Comparison of ENCODE assay signal across 8 cellular contexts in the genomic region with DNA sequence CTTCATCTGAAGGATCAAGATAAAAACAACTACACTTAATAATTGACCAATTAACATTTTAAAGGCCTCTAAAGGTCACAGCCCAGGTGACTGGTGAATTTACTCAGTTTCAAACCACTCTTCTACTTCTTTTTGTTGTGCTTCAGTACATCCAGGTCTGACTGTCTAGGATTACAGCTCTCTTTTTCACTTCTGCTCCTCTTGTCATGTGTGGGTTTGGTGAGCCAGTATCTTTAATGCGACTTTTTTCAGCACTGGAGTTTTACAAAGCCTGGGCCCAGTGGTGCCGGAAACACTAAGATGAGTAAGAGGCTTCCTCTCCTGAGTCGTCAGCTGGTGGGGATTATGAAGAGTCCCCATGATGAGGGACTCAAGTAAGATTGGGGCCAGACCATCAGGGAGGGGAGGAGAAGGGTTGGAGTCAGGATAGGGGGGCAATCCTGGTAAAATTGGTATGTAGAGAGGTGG. TPM values are rescaled to one million over a fixed set of nuclear protein-coding genes. Genes with fewer than 3 reads are reported as not detected.
DNase-seq lines count a peak whose midpoint lies in the region; ATAC-seq and TF ChIP-seq lines count a peak whose summit lies in the region.

No MANE protein-coding gene starts in this region.

- intact Hi-C loops in heart right ventricle (cut with DNase I), result no loop called here

- H3K9me3 Mint-ChIP-seq in activated T-helper 17 cell treated with anti-CD3 and anti-CD28 coated beads, Interleukin-2, amount 50 U/mL, for 72 hours, result no peaks in the 10 kb centered on the region

- WGBS in heart right ventricle, 2 donors, result 76 to 85% methylated on average over 3 of the region's 3 CpGs

- no peaks in the 10 kb centered on the region for H3K27me3 Mint-ChIP-seq in activated T-helper 17 cell treated with anti-CD3 and anti-CD28 coated beads, Interleukin-2, amount 50 U/mL, for 72 hours

- H3K4me3 ChIP-seq in BLaER1, result no peak overlapping the region
- no peak overlapping the region for H3K4me3 ChIP-seq in heart right ventricle
- no peak overlapping the region for H3K4me3 ChIP-seq in osteoblast (ENCODE audit: insufficient read depth, low read length)

- ATAC-seq in GM21381 (IDR thresholded peaks at IDR 0.05; ENCODE audit: unreplicated experiment), result peak; percentile 97
- ATAC-seq in HG03565 (IDR thresholded peaks at IDR 0.05; ENCODE audit: unreplicated experiment), result peak; percentile 98
- ATAC-seq in activated T-helper 17 cell treated with anti-CD3 and anti-CD28 coated beads, Interleukin-2, amount 50 U/mL, for 72 hours (replicated peaks), result peak; percentile 88
- no peak for ATAC-seq in heart right ventricle

- H3K4me1 ChIP-seq in BLaER1, result peaks cover 44% of the 10 kb centered on the region
- peaks cover 0 to 81% (median 72%) of the 10 kb centered on the region in 9 donors for H3K4me1 ChIP-seq in heart right ventricle
- H3K4me1 ChIP-seq in osteoblast (ENCODE audit: insufficient read depth, low read length), result peaks cover 8% of the 10 kb centered on the region

- H3K4me1 Mint-ChIP-seq in activated T-helper 17 cell treated with anti-CD3 and anti-CD28 coated beads, Interleukin-2, amount 50 U/mL, for 72 hours, result peaks cover 62% of the 10 kb centered on the region

- H3K27ac ChIP-seq in BLaER1, result no peak overlapping the region
- H3K27ac ChIP-seq in heart right ventricle, result peak overlapping the region in 2 of 10 donors; percentile 0 to 55
- no peak overlapping the region for H3K27ac ChIP-seq in osteoblast (ENCODE audit: low read depth, low read length)

- H3K27ac Mint-ChIP-seq in activated T-helper 17 cell treated with anti-CD3 and anti-CD28 coated beads, Interleukin-2, amount 50 U/mL, for 72 hours, result peak overlapping the region; percentile 96

- peak; percentile 33 to 39 for DNase-seq in stimulated activated CD4-positive, alpha-beta T cell treated with anti-CD3 and anti-CD28 coated beads, Interleukin-1b, Interleukin-23, amount 100 ng/mL, for 1 hour (ENCODE audit: low read depth in 2 of 2)
- DNase-seq in heart right ventricle, result no peak
- DNase-seq in NK-92 treated with Interleukin-12 subunit alpha and Interleukin-12 subunit beta, amount 100 ng/mL, for 24 hours (lab: John Stamatoyannopoulos, UW), result no peak
- no peak for DNase-seq in osteoblast (ENCODE audit: insufficient read length, low spot score, missing footprints)

- H2AFZ ChIP-seq in osteoblast (ENCODE audit: low read length), result no peak overlapping the region

- H3K9ac ChIP-seq in BLaER1, result no peak overlapping the region

- TF ChIP-seq CTCF in heart right ventricle (IDR thresholded peaks at IDR 0.05) (no peak), osteoblast (IDR thresholded peaks at IDR 0.05; ENCODE audit: extremely low read depth, low read depth, low read length) (no peak)

- H3K4me3 Mint-ChIP-seq in activated T-helper 17 cell treated with anti-CD3 and anti-CD28 coated beads, Interleukin-2, amount 50 U/mL, for 72 hours, result peak overlapping the region; percentile 77

- H3K79me2 ChIP-seq in osteoblast (ENCODE audit: insufficient read depth, low read length), result peaks cover 25% of the 10 kb centered on the region

- H3K36me3 Mint-ChIP-seq in activated T-helper 17 cell treated with anti-CD3 and anti-CD28 coated beads, Interleukin-2, amount 50 U/mL, for 72 hours (ENCODE audit: low read depth), result peaks cover 70% of the 10 kb centered on the region

- no peaks in the 10 kb centered on the region for H3K27me3 ChIP-seq in BLaER1
- H3K27me3 ChIP-seq in heart right ventricle, result no peaks in the 10 kb centered on the region
- no peaks in the 10 kb centered on the region for H3K27me3 ChIP-seq in osteoblast (ENCODE audit: insufficient read depth, low read length)

- H4K20me1 ChIP-seq in BLaER1, result peaks cover 100% of the 10 kb centered on the region
- peaks cover 15% of the 10 kb centered on the region for H4K20me1 ChIP-seq in osteoblast (ENCODE audit: insufficient read depth, low read length)

- H3K9me3 ChIP-seq in BLaER1 (no peaks in the 10 kb centered on the region), heart right ventricle (no peaks in the 10 kb centered on the region), osteoblast (ENCODE audit: low read depth, low read length) (no peaks in the 10 kb centered on the region)

- peaks cover 45% of the 10 kb centered on the region for H3K36me3 ChIP-seq in BLaER1
- H3K36me3 ChIP-seq in heart right ventricle, result peaks cover 0 to 16% (median 7%) of the 10 kb centered on the region in 9 donors
- H3K36me3 ChIP-seq in osteoblast (ENCODE audit: insufficient read depth, low read length), result peaks cover 2% of the 10 kb centered on the region

- H3K4me2 ChIP-seq in BLaER1 (peak overlapping the region; percentile 71), osteoblast (ENCODE audit: insufficient read depth, low read length) (no peak overlapping the region)

RNA-seq across cellular contexts. Expression of a gene that starts 27.0 kb away (rescaled TPM):
- 10 to 100 TPM; 67.0 to 85.7 TPM for total RNA-seq in activated T-helper 17 cell treated with anti-CD3 and anti-CD28 coated beads, Interleukin-2, amount 50 U/mL, for 72 hours
- 10 to 100 TPM; 33.5 to 70.6 (median 43.5) TPM for total RNA-seq in heart right ventricle
- 10 to 100 TPM in 1 of 2 donors, 1 to 10 TPM in 1; 8.6 to 15.0 TPM for polyA plus RNA-seq in heart right ventricle
- total RNA-seq in osteoblast, result 50.1 and 53.9 TPM in 2 replicates

Comparison
In these comparisons a context has a peak if more than half of its experiments do, and no peak if none do; other contexts are left out.
1. ATAC-seq: peak in GM21381 (single experiment), HG03565 (single experiment) and activated T-helper 17 cell treated with anti-CD3 and anti-CD28 coated beads, Interleukin-2, amount 50 U/mL, for 72 hours (single experiment); none in heart right ventricle (0 of 8).
2. DNase-seq: peak in stimulated activated CD4-positive, alpha-beta T cell treated with anti-CD3 and anti-CD28 coated beads, Interleukin-1b, Interleukin-23, amount 100 ng/mL, for 1 hour (2 of 2); none in heart right ventricle (0 of 2), NK-92 treated with Interleukin-12 subunit alpha and Interleukin-12 subunit beta, amount 100 ng/mL, for 24 hours (single experiment) and osteoblast (single experiment).